Comparison of ENCODE assay signal across 1 cellular context in the genomic region with DNA sequence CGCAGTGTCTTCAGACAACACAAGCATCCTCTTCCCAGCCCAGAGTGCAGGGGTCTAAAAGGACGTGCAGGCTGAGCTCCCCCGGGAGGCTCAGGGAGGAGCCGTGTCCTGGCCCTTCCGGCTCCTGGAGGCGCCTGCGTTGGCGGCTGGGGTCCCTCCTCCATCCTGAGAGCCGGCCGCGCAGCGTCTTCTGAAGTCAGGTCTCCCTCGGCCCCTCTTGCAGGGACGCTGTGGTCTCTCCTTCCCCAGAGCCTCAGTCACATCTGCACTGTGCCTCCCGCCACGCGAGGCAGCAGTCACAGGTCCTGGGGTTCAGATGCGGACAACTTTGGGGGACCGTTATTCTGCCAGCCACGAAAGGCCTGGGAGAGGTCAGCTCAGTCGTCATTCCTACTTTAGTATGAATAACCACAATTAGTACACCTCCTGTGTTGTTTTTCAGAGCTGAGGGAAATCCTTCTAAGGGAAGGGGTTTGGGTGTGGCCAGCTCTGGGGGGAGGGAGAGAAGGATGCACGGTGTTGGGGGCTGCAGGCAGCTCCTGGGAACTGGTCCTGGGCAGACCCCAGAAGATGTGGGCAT.
TF ChIP-seq lines count a peak whose summit lies in the region.

No MANE protein-coding gene starts in this region.

TF ChIP-seq in HepG2, 621 proteins besides CTCF, POLR2A, EP300 and RAD21:
- TF ChIP-seq TAF1 (CRISPR knock-in tag; IDR thresholded peaks at IDR 0.05): no peak
- TF ChIP-seq RBM22 (optimal IDR thresholded peaks at IDR 0.05; ENCODE audit: low read length): peak; percentile 29
- TF ChIP-seq, protein P1, sequence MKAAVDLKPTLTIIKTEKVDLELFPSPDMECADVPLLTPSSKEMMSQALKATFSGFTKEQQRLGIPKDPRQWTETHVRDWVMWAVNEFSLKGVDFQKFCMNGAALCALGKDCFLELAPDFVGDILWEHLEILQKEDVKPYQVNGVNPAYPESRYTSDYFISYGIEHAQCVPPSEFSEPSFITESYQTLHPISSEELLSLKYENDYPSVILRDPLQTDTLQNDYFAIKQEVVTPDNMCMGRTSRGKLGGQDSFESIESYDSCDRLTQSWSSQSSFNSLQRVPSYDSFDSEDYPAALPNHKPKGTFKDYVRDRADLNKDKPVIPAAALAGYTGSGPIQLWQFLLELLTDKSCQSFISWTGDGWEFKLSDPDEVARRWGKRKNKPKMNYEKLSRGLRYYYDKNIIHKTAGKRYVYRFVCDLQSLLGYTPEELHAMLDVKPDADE (CRISPR knock-in tag; IDR thresholded peaks at IDR 0.05): no peak
- no peak for TF ChIP-seq ZNF747 (CRISPR knock-in tag; IDR thresholded peaks at IDR 0.05; ENCODE audit: borderline replicate concordance)
- TF ChIP-seq SIN3A (IDR thresholded peaks at IDR 0.05; ENCODE audit: borderline replicate concordance, low read depth, low read length): no peak
